Comparison of ENCODE assay signal across 8 cellular contexts in the genomic region with DNA sequence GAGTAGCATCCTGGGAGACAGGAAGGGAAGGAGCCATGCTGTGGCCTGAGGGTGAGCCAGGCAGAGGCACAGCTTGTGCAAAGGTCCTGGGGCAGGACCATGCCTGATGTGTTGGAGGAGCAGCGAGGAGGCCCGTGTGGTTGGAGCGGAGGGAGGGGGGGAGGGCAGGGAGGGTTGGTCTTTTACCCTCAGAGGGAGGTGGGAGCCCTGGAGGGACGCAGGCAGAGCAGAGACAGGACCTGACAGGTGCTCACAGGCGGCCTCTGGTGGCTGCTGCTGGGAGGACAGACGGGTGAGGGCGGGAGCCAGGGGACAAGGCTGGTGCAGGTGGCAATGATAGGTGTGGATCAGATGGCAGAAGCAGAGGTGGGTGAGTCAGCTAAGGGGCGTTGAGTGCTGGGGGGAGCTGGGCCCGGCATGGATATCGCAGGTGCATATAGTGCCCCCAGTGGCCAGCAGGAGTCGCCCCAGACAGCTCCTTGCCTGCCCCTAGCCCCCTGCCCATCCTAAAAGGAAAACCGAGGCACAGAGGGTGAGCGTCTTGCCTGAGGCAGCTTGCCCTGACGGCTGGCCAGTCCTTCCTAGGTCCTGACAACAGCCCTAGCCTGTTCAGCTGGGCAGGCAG. TPM values are rescaled to one million over a fixed set of nuclear protein-coding genes. Genes with fewer than 3 reads are reported as not detected.
DNase-seq lines count a peak whose midpoint lies in the region; ATAC-seq and TF ChIP-seq lines count a peak whose summit lies in the region.

No MANE protein-coding gene starts in this region.

- H3K9me3 ChIP-seq in adrenal gland (replicated peaks in 1 of 3): no peaks in the 10 kb centered on the region

- peaks cover 0 to 17% of the 10 kb centered on the region in 2 donors for H3K36me3 ChIP-seq in adrenal gland (replicated peaks in 1 of 2)

- no peak overlapping the region for H3K27ac ChIP-seq in adrenal gland

- H3K4me3 ChIP-seq in adrenal gland: no peak overlapping the region

- DNase-seq in CD14-positive monocyte (ENCODE audit: low spot score) (no peak), HUDEP-2 (lab: John Stamatoyannopoulos, UW; ENCODE audit: unreplicated experiment in 76 of 76) (peak in 65 of 76 experiments; percentile 21 to 90 (median 69)), adrenal gland (peak; percentile 61 to 79 (median 71)), immature natural killer cell (peak; percentile 51 to 61 (median 52)), SW 1271 (lab: John Stamatoyannopoulos, UW) (no peak)
- peak; percentile 77 to 82 for DNase-seq in stimulated activated CD4-positive, alpha-beta T cell treated with anti-CD3 and anti-CD28 coated beads, Interleukin-4, amount 100 ng/mL, for 48 hours (ENCODE audit: low read depth in 2 of 2)

- no peaks in the 10 kb centered on the region for H3K27me3 ChIP-seq in adrenal gland

- 7 to 32% (median 14%) methylated on average over 7 to 14 of the region's 14 CpGs for WGBS in adrenal gland, 4 donors

- H3K27ac Mint-ChIP-seq in CD14-positive monocyte (peak overlapping the region in 5 of 7 donors; percentile 55 to 92 (median 70)), immature natural killer cell (no peak overlapping the region)
- H3K27ac Mint-ChIP-seq in T-helper 1 cell treated with Interleukin-12 subunit alpha and Interleukin-12 subunit beta and Interleukin-4 antibody, amounts not matched to agents 30 μg/mL and 1 μg/mL, for 36 hours: peak overlapping the region; percentile 28

- peak overlapping the region in 1 of 2 donors; percentile 48 for H3K4me3 Mint-ChIP-seq in CD14-positive monocyte
- no peak overlapping the region for H3K4me3 Mint-ChIP-seq in T-helper 1 cell treated with Interleukin-12 subunit alpha and Interleukin-12 subunit beta and Interleukin-4 antibody, amounts not matched to agents 30 μg/mL and 1 μg/mL, for 36 hours
- H3K4me3 Mint-ChIP-seq in immature natural killer cell: no peak overlapping the region

- TF ChIP-seq POLR2A in adrenal gland (IDR thresholded peaks at IDR 0.05): no peak

- H3K9me3 Mint-ChIP-seq in CD14-positive monocyte (no peaks in the 10 kb centered on the region), immature natural killer cell (no peaks in the 10 kb centered on the region)
- no peaks in the 10 kb centered on the region for H3K9me3 Mint-ChIP-seq in T-helper 1 cell treated with Interleukin-12 subunit alpha and Interleukin-12 subunit beta and Interleukin-4 antibody, amounts not matched to agents 30 μg/mL and 1 μg/mL, for 36 hours

- no peak for ATAC-seq in GM19463 (IDR thresholded peaks at IDR 0.05; ENCODE audit: unreplicated experiment)

- TF ChIP-seq CTCF in CD14-positive monocyte (IDR thresholded peaks at IDR 0.05) (peak; percentile 75), adrenal gland (IDR thresholded peaks at IDR 0.05) (peak; percentile 65 to 82 (median 75))

- H3K36me3 Mint-ChIP-seq in CD14-positive monocyte (peaks cover 0 to 5% of the 10 kb centered on the region in 2 donors), immature natural killer cell (no peaks in the 10 kb centered on the region)
- no peaks in the 10 kb centered on the region for H3K36me3 Mint-ChIP-seq in T-helper 1 cell treated with Interleukin-12 subunit alpha and Interleukin-12 subunit beta and Interleukin-4 antibody, amounts not matched to agents 30 μg/mL and 1 μg/mL, for 36 hours (ENCODE audit: low read depth)

- intact Hi-C loops in CD14-positive monocyte (cut with micrococcal nuclease) (loop anchor here (5.0 kb wide), 1 partner anchor 36 kb away; no protein-coding TSS in a partner anchor), adrenal gland (cut with DNase I) (loop anchor here (5.0 to 10.0 kb wide), 3 partner anchors 36 to 54 kb away; no protein-coding TSS in a partner anchor)

- peaks cover 0 to 8% of the 10 kb centered on the region in 2 donors for H3K4me1 ChIP-seq in adrenal gland (replicated peaks in 1 of 2)

- H3K4me1 Mint-ChIP-seq in CD14-positive monocyte (peaks cover 20% of the 10 kb centered on the region), immature natural killer cell (peaks cover 0 to 1% of the 10 kb centered on the region in 2 donors)
- peaks cover 13% of the 10 kb centered on the region for H3K4me1 Mint-ChIP-seq in T-helper 1 cell treated with Interleukin-12 subunit alpha and Interleukin-12 subunit beta and Interleukin-4 antibody, amounts not matched to agents 30 μg/mL and 1 μg/mL, for 36 hours (ENCODE audit: low read depth)

- H3K27me3 Mint-ChIP-seq in CD14-positive monocyte (ENCODE audit: low read depth in 3 of 3) (peaks cover 0 to 3% (median 0%) of the 10 kb centered on the region in 3 donors), immature natural killer cell (ENCODE audit: low read depth in 3 of 3) (peaks cover 0 to 8% (median 2%) of the 10 kb centered on the region in 3 donors)
- no peaks in the 10 kb centered on the region for H3K27me3 Mint-ChIP-seq in T-helper 1 cell treated with Interleukin-12 subunit alpha and Interleukin-12 subunit beta and Interleukin-4 antibody, amounts not matched to agents 30 μg/mL and 1 μg/mL, for 36 hours (ENCODE audit: low read depth)

RNA-seq across cellular contexts. Expression of gene GNA15, which starts 9.8 kb away (rescaled TPM):
- polyA plus RNA-seq in CD14-positive monocyte (10 to 100 TPM; 38.7 to 41.3 TPM), adrenal gland (1 to 10 TPM; 1.6 to 7.3 (median 5.8) TPM), immature natural killer cell (1 to 10 TPM in 2 of 3 donors, under 1 TPM in 1; 0.25 to 2.8 (median 2.3) TPM)
- 10 to 100 TPM in 4 of 8 donors, 1 to 10 TPM in 4; 4.4 to 16.3 (median 10.3) TPM for total RNA-seq in adrenal gland

RNA-seq across cellular contexts. Expression of gene GNA11, which starts 31.9 kb away (rescaled TPM):
- polyA plus RNA-seq in CD14-positive monocyte (under 1 TPM; 0.25 to 0.37 TPM), adrenal gland (10 to 100 TPM; 20.6 to 38.3 (median 35.6) TPM), immature natural killer cell (under 1 TPM in 1 of 3 donors, not detected in 2; 0.09 TPM)
- total RNA-seq in adrenal gland: 10 to 100 TPM; 53.1 to 84.3 (median 64.4) TPM

RNA-seq across cellular contexts. Expression of gene S1PR4, which starts 52.6 kb away (rescaled TPM):
- 100 to 1,000 TPM; 105 to 131 TPM for polyA plus RNA-seq in CD14-positive monocyte
- total RNA-seq in adrenal gland: 1 to 10 TPM in 7 of 8 donors, under 1 TPM in 1; 0.81 to 5.5 (median 2.6) TPM
- 1 to 10 TPM in 2 of 3 donors, not detected in 1; 1.6 to 2.2 TPM for polyA plus RNA-seq in adrenal gland
- polyA plus RNA-seq in immature natural killer cell: 100 to 1,000 TPM; 238 to 344 (median 258) TPM

RNA-seq across cellular contexts. Expression of gene NCLN, which starts 59.7 kb away (rescaled TPM):
- polyA plus RNA-seq in CD14-positive monocyte (10 to 100 TPM; 28.6 to 34.5 TPM), adrenal gland (100 to 1,000 TPM in 1 of 3 donors, 10 to 100 TPM in 2; 57.6 to 127 (median 93.6) TPM), immature natural killer cell (10 to 100 TPM; 22.8 to 58.8 (median 55.2) TPM)
- 100 to 1,000 TPM in 4 of 8 donors, 10 to 100 TPM in 4; 51.5 to 193 (median 99.4) TPM for total RNA-seq in adrenal gland

Comparison
In these comparisons a context has a peak if more than half of its experiments do, and no peak if none do; other contexts are left out.
1. DNase-seq: peak in HUDEP-2 (65 of 76), adrenal gland (7 of 7), immature natural killer cell (3 of 3) and stimulated activated CD4-positive, alpha-beta T cell treated with anti-CD3 and anti-CD28 coated beads, Interleukin-4, amount 100 ng/mL, for 48 hours (2 of 2); none in CD14-positive monocyte (single experiment) and SW 1271 (0 of 2).
2. H3K27ac Mint-ChIP-seq: peak in CD14-positive monocyte (5 of 7) and T-helper 1 cell treated with Interleukin-12 subunit alpha and Interleukin-12 subunit beta and Interleukin-4 antibody, amounts not matched to agents 30 μg/mL and 1 μg/mL, for 36 hours (single experiment); none in immature natural killer cell (0 of 6).
3. RNA of gene GNA15, which starts 9.8 kb away (polyA plus RNA-seq): 38.7 to 41.3 TPM in CD14-positive monocyte; 1.6 to 7.3 TPM in adrenal gland and 0.25 to 2.8 TPM in immature natural killer cell; every median in the first group is over 4 times any median in the second.
4. RNA of gene GNA11, which starts 31.9 kb away (polyA plus RNA-seq): 20.6 to 38.3 TPM in adrenal gland; 0.25 to 0.37 TPM in CD14-positive monocyte and 0.09 TPM in immature natural killer cell; every median in the first group is over 10 times any median in the second.
5. RNA of gene S1PR4, which starts 52.6 kb away (polyA plus RNA-seq): 238 to 344 TPM in immature natural killer cell and 105 to 131 TPM in CD14-positive monocyte; 1.6 to 2.2 TPM in adrenal gland; every median in the first group is over 10 times any median in the second.